23 cellular contexts compared by ENCODE assay signal in the genomic region with DNA sequence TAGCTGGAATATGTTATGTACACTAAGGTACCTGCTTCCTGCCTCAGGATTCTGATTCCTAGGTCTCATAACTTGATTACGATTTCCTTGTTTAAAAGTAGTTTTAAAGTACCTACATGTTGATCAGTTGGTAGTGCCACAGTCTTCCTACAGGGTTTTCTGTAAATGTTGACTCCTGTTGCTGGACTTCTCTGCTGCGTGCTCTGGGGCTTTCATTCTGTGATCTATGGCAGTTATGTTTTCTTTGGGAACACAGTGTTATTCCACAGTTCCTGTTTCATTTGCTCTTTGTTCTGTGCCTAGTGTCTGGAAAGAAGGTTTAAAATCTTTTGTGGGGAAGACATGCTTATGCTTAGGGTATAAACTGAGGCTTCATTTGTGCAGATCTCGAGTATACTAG.
"Had no signal": no experiment of that assay in that cellular context is flagged by ENCODE, and none has a peak within 500 bp of the region (broad histone marks: within the 10 kb centered on the region; RNA-seq: fewer than 3 reads in every experiment).

No MANE protein-coding gene starts in this region.

- ATAC-seq: activated CD4-positive, alpha-beta T cell treated with anti-CD3 and anti-CD28 coated beads for 36 hours; activated naive CD4-positive, alpha-beta T cell treated with anti-CD3 and anti-CD28 coated beads, Interleukin-2, amount 50 U/mL, for 72 hours; activated T-helper 17 cell treated with anti-CD3 and anti-CD28 coated beads, Interleukin-2, amount 50 U/mL, for 72 hours; foreskin keratinocyte had no signal

- H3K4me1 ChIP-seq: spleen had no signal

- H3K4me3 ChIP-seq: ascending aorta, coronary artery, spleen, tibial artery had no signal

- H3K27me3 ChIP-seq: ascending aorta, foreskin keratinocyte, spleen, tibial artery had no signal

- H3K4me3 Mint-ChIP-seq: activated B cell treated with CpG ODN at 0.5 μM for 24 hours; activated CD4-positive, alpha-beta T cell treated with anti-CD3 and anti-CD28 coated beads for 36 hours; activated T-cell treated with anti-CD3 and anti-CD28 coated beads, Interleukin-2, amount 50 U/mL, for 24 hours; activated T-helper 17 cell treated with anti-CD3 and anti-CD28 coated beads, Interleukin-2, amount 50 U/mL, for 72 hours; central memory CD8-positive, alpha-beta T cell; immature natural killer cell; memory B cell; neural crest cell; stimulated activated naive CD8-positive, alpha-beta T cell treated with anti-CD3 and anti-CD28 coated beads, Interleukin-15, Interleukin-2, amounts not matched to agents 100 ng/mL and 50 ng/mL, for 24 hours had no signal

- H3K9me3 Mint-ChIP-seq: activated B cell treated with CpG ODN at 0.5 μM for 24 hours; activated naive CD4-positive, alpha-beta T cell treated with anti-CD3 and anti-CD28 coated beads, Interleukin-2, amount 50 U/mL, for 72 hours; activated T-cell treated with anti-CD3 and anti-CD28 coated beads, Interleukin-2, amount 50 U/mL, for 24 hours; activated T-helper 17 cell treated with anti-CD3 and anti-CD28 coated beads, Interleukin-2, amount 50 U/mL, for 72 hours; central memory CD8-positive, alpha-beta T cell; memory B cell; stimulated activated naive CD8-positive, alpha-beta T cell treated with anti-CD3 and anti-CD28 coated beads, Interleukin-15, Interleukin-2, amounts not matched to agents 100 ng/mL and 50 ng/mL, for 24 hours had no signal

- H3K27me3 Mint-ChIP-seq: central memory CD8-positive, alpha-beta T cell; progenitor cell of endocrine pancreas; stimulated activated naive CD8-positive, alpha-beta T cell treated with anti-CD3 and anti-CD28 coated beads, Interleukin-15, Interleukin-2, amounts not matched to agents 100 ng/mL and 50 ng/mL, for 24 hours had no signal

- DNase-seq: activated B cell treated with CpG ODN at 0.5 μM for 24 hours; activated CD4-positive, alpha-beta T cell treated with anti-CD3 and anti-CD28 coated beads for 36 hours; activated CD4-positive, alpha-beta T cell treated with anti-CD3 and anti-CD28 coated beads, Interleukin-2, amount 50 U/mL, for 4 hours; activated CD8-positive, alpha-beta memory T cell treated with anti-CD3 and anti-CD28 coated beads for 24 hours; activated CD8-positive, alpha-beta memory T cell treated with anti-CD3 and anti-CD28 coated beads, Interleukin-2, amount 50 U/mL, for 4 hours; activated T-cell treated with anti-CD3 and anti-CD28 coated beads, Interleukin-2, amount 50 U/mL, for 24 hours; erythroblast; foreskin keratinocyte; immature natural killer cell; spleen; stimulated activated CD4-positive, alpha-beta T cell treated with anti-CD3 and anti-CD28 coated beads, Interleukin-4, amount 100 ng/mL, for 24 hours; substantia nigra; T-helper 9 cell; tibial artery had no signal

- H3K9me3 ChIP-seq: ascending aorta, spleen, tibial artery had no signal

- H3K4me1 Mint-ChIP-seq: activated B cell treated with CpG ODN at 0.5 μM for 24 hours; activated CD4-positive, alpha-beta T cell treated with anti-CD3 and anti-CD28 coated beads for 36 hours; activated T-helper 17 cell treated with anti-CD3 and anti-CD28 coated beads, Interleukin-2, amount 50 U/mL, for 72 hours; central memory CD8-positive, alpha-beta T cell; immature natural killer cell; memory B cell; neural crest cell had no signal

- H3K36me3 Mint-ChIP-seq: activated naive CD4-positive, alpha-beta T cell treated with anti-CD3 and anti-CD28 coated beads, Interleukin-2, amount 50 U/mL, for 72 hours; immature natural killer cell; memory B cell had no signal

- H3K36me3 ChIP-seq: ascending aorta, spleen, tibial artery had no signal

- H3K27ac ChIP-seq: ascending aorta, coronary artery, foreskin keratinocyte, spleen, tibial artery had no signal

- H3K27ac Mint-ChIP-seq: activated B cell treated with CpG ODN at 0.5 μM for 24 hours; activated CD4-positive, alpha-beta T cell treated with anti-CD3 and anti-CD28 coated beads for 36 hours; activated naive CD4-positive, alpha-beta T cell treated with anti-CD3 and anti-CD28 coated beads, Interleukin-2, amount 50 U/mL, for 72 hours; activated T-cell treated with anti-CD3 and anti-CD28 coated beads, Interleukin-2, amount 50 U/mL, for 24 hours; activated T-helper 17 cell treated with anti-CD3 and anti-CD28 coated beads, Interleukin-2, amount 50 U/mL, for 72 hours; immature natural killer cell; memory B cell; stimulated activated naive CD8-positive, alpha-beta T cell treated with anti-CD3 and anti-CD28 coated beads, Interleukin-15, Interleukin-2, amounts not matched to agents 100 ng/mL and 50 ng/mL, for 24 hours had no signal
